ENCODE assay signal across 6 cellular contexts in the genomic region with DNA sequence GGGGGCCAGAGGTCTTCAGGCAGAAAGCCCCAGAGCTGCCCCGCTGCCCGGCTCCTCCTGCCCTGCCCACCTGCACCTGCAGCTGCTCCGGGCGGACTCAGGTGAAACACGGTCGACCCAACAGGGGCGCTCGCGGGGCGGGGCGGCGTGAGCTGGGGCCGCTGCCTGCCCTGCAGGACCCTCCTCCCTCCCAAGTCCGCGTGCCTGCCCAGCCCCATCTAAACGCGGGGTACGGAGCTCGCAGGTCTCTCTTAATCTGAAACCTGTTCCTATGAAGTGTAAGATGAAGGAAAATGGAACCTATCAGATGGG. TPM values are rescaled to one million over a fixed set of nuclear protein-coding genes. Genes with fewer than 3 reads are reported as not detected.
DNase-seq lines count a peak whose midpoint lies in the region; ATAC-seq, FAIRE-seq and TF ChIP-seq lines count a peak whose summit lies in the region.

No MANE protein-coding gene starts in this region.

- H3K4me2 ChIP-seq in PC-3 (ENCODE audit: low read length) = peak overlapping the region; percentile 87
- H3K4me2 ChIP-seq in HepG2 (ENCODE audit: low read depth, low read length) = peak overlapping the region; percentile 80

- H3F3A ChIP-seq in PC-3 (ENCODE audit: low read length, unreplicated experiment) = no peaks in the 10 kb centered on the region

- TF ChIP-seq RAD21 in HepG2 (CRISPR knock-in tag; IDR thresholded peaks at IDR 0.05) = no peak

- H2AFZ ChIP-seq in PC-3 (ENCODE audit: low read length) (peak overlapping the region; percentile 27; the same call in 1 of the 2 replicates), HepG2 (ENCODE audit: low read length) (no peak overlapping the region)

- intact Hi-C loops in PC-3 (cut with micrococcal nuclease) (no loop called here), HepG2 (cut with micrococcal nuclease; ENCODE audit: unreplicated experiment) (no loop called here)

- 13% methylated on average over 4 of the region's 19 CpGs for WGBS in HepG2 (ENCODE audit: low lambda C conversion rate)

- peak in 1 of 2 experiments; percentile 13; a peak in 1 of 4 replicates for TF ChIP-seq POLR2A in HepG2 (IDR thresholded peaks at IDR 0.05; ENCODE audit: insufficient read depth in 1 of 2, low read depth in 2 of 2, low read length in 2 of 2)

- H3K79me2 ChIP-seq in PC-3 (ENCODE audit: low read length) = peaks cover 44% of the 10 kb centered on the region
- peaks cover 14% of the 10 kb centered on the region for H3K79me2 ChIP-seq in HepG2 (ENCODE audit: insufficient read depth, low read length)

- TF ChIP-seq CTCF in PC-3 (conservative IDR thresholded peaks at IDR 0.05; ENCODE audit: low read depth, low read length) (no peak), HepG2 (CRISPR knock-in tag; IDR thresholded peaks at IDR 0.05) (peak; percentile 52), foreskin fibroblast (IDR thresholded peaks at IDR 0.05; ENCODE audit: low read depth, low read length) (no peak)

- no peak overlapping the region for H3K9ac ChIP-seq in PC-3 (ENCODE audit: low read length)
- H3K9ac ChIP-seq in HepG2 (ENCODE audit: insufficient read depth, low read depth, low read length) = peak overlapping the region; percentile 56; the same call in 1 of the 2 replicates

- POLR2A ChIA-PET in PC-3 (lab: Charles Lee; ENCODE audit: unreplicated experiment) (interaction anchor here (0.5 kb wide), 1 partner anchor 28 kb away, joined by 3 read pairs; no protein-coding TSS in a partner anchor), HepG2 (lab: Yijun Ruan, JAX) (interaction anchor here (1.5 to 2.4 kb wide), 3 partner anchors 11 to 41 kb away, joined by 3 to 8 read pairs (median 5); a partner anchor contains a TSS)

- H3K27me3 ChIP-seq in PC-3 (ENCODE audit: low read length) = no peaks in the 10 kb centered on the region
- no peaks in the 10 kb centered on the region for H3K27me3 ChIP-seq in HepG2 (ENCODE audit: control insufficient read depth in 1 of 2, insufficient read depth in 2 of 2, low read length in 2 of 2)

- DNase-seq in DMS153 (lab: John Stamatoyannopoulos, UW) (peak; percentile 53), PC-3 (no peak), HepG2 (ENCODE audit: low spot score) (peak; percentile 32), foreskin fibroblast (no peak), Kasumi-1 (lab: John Stamatoyannopoulos, UW) (no peak)

- H3K9me2 ChIP-seq in PC-3 (replicated peaks; ENCODE audit: low read length) = no peaks in the 10 kb centered on the region

- no peaks in the 10 kb centered on the region for H3K36me3 ChIP-seq in PC-3 (ENCODE audit: low read depth, low read length)
- peaks cover 6% of the 10 kb centered on the region in 2 experiments; a peak in 3 of 5 replicates for H3K36me3 ChIP-seq in HepG2 (replicated peaks in 1 of 2; ENCODE audit: control insufficient read depth in 1 of 2, insufficient read depth in 2 of 2, low read length in 2 of 2)

- in situ Hi-C loops in HepG2 (cut with HindIII; ENCODE audit: extremely low pct_ligation_motif_present, low pct_unique_long_range_greater_than_20kb) = no loop called here

- peak overlapping the region; percentile 67 for H3K4me3 ChIP-seq in PC-3 (ENCODE audit: low read length)
- peak overlapping the region; percentile 67 to 73 (median 67); a peak in 5 of 6 replicates for H3K4me3 ChIP-seq in HepG2 (replicated peaks in 1 of 3; ENCODE audit: insufficient read depth in 1 of 3, low read depth in 2 of 3, low read length in 3 of 3)
- H3K4me3 ChIP-seq in foreskin fibroblast (ENCODE audit: low read depth in 1 of 2, low read length in 2 of 2) = peak overlapping the region in 1 of 2 donors; percentile 11

- TF ChIP-seq EP300 in HepG2 (IDR thresholded peaks at IDR 0.05; ENCODE audit: low read depth in 2 of 2, low read length in 2 of 2) (no peak), HepG2 (CRISPR knock-in tag; IDR thresholded peaks at IDR 0.05; ENCODE audit: borderline replicate concordance) (no peak)

- H3K4me1 ChIP-seq in PC-3 (ENCODE audit: insufficient read depth, low read length) (peaks cover 13% of the 10 kb centered on the region), HepG2 (ENCODE audit: insufficient read depth, low read length) (peaks cover 26% of the 10 kb centered on the region)

- peaks cover 4% of the 10 kb centered on the region; the same call in 1 of the 2 replicates for H4K20me1 ChIP-seq in PC-3 (ENCODE audit: low read length)
- H4K20me1 ChIP-seq in HepG2 (ENCODE audit: insufficient read depth, low read length) = peaks cover 11% of the 10 kb centered on the region

- BruUV-seq in PC-3 (replicated peaks; lab: Mats Ljungman, UMichigan) (no TSS peak), HepG2 (replicated peaks; lab: Mats Ljungman, UMichigan) (no TSS peak)

- CTCF ChIA-PET in PC-3 (lab: Charles Lee) (no interaction called here), HepG2 (lab: Yijun Ruan, JAX; ENCODE audit: low intra/inter-chr PET ratio, low total read pairs) (no interaction called here)

- H3K27ac ChIP-seq in PC-3 (ENCODE audit: low read length) = no peak overlapping the region
- peak overlapping the region; percentile 26 for H3K27ac ChIP-seq in HepG2 (ENCODE audit: extremely low read length, insufficient read depth, low read length)

- FAIRE-seq in HepG2 (lab: Jason Lieb, UNC) = no peak

- no peaks in the 10 kb centered on the region for H3K9me3 ChIP-seq in PC-3 (ENCODE audit: low read length)
- no peaks in the 10 kb centered on the region for H3K9me3 ChIP-seq in HepG2 (ENCODE audit: low read length)

- ATAC-seq in PC-3 (peak; percentile 25; the same call in 1 of the 2 replicates), HepG2 (peak; percentile 21), GM21390 (IDR thresholded peaks at IDR 0.05; ENCODE audit: unreplicated experiment) (no peak)

RNA-seq across cellular contexts. Expression of a gene that starts 28.1 kb away (rescaled TPM):
- total RNA-seq in PC-3 (2014; rRNA removed) (36.0 and 36.3 TPM in 2 replicates), HepG2 (2016; rRNA removed; fragmentation: Illumina TruSeq; extraction: Trizol) (8.8 and 22.7 TPM in 2 replicates)
- total RNA-seq in HepG2 (2016; cell fraction: cytosol; rRNA removed; fragmentation: Illumina TruSeq; extraction: Trizol; ENCODE audit: low read depth) = 8.5 and 9.4 TPM in 2 replicates
- 7.2 and 22.9 TPM in 2 replicates for total RNA-seq in HepG2 (2016; cell fraction: insoluble cytoplasmic fraction; rRNA removed; fragmentation: Illumina TruSeq; extraction: Trizol)
- total RNA-seq in HepG2 (2016; cell fraction: membrane; rRNA removed; fragmentation: Illumina TruSeq; extraction: Trizol) = 11.3 and 14.3 TPM in 2 replicates
- 18.3 and 21.7 TPM in 2 replicates for total RNA-seq in HepG2 (2016; cell fraction: nucleus; rRNA removed; fragmentation: Illumina TruSeq; extraction: Trizol)
- 71.1 and 79.9 TPM in 2 replicates for polyA plus RNA-seq in HepG2 (2011; rRNA removed)
- polyA plus RNA-seq in HepG2 (2011; cell fraction: cytosol; rRNA removed) = 54.7 and 81.5 TPM in 2 replicates
- polyA plus RNA-seq in HepG2 (2011; cell fraction: nucleus; rRNA removed) = 96.1 and 122 TPM in 2 replicates
- 23.4 and 23.5 TPM in 2 replicates for polyA plus RNA-seq in HepG2 (2012)
- polyA plus RNA-seq in HepG2 (2016; cell fraction: cytosol; fragmentation: Illumina TruSeq; extraction: Trizol; ENCODE audit: low read depth) = 15.1 and 18.1 TPM in 2 replicates
- 15.0 and 19.6 TPM in 2 replicates for polyA plus RNA-seq in HepG2 (2016; cell fraction: insoluble cytoplasmic fraction; fragmentation: Illumina TruSeq; extraction: Trizol; ENCODE audit: low read depth)
- 15.9 and 17.7 TPM in 2 replicates for polyA plus RNA-seq in HepG2 (2016; cell fraction: membrane; fragmentation: Illumina TruSeq; extraction: Trizol; ENCODE audit: low read depth)
- 81.4 and 87.5 TPM in 2 replicates for polyA plus RNA-seq in HepG2 (2016; cell fraction: nucleus; fragmentation: Illumina TruSeq; extraction: Trizol; ENCODE audit: insufficient read depth, low read depth)
- 35.8 and 59.3 TPM in 2 replicates for polyA minus RNA-seq in HepG2 (2011; rRNA and poly(A)+ RNA removed; ENCODE audit: low replicate concordance)
- 14.2 and 19.1 TPM in 2 replicates for polyA minus RNA-seq in HepG2 (2011; cell fraction: cytosol; rRNA and poly(A)+ RNA removed)
- polyA minus RNA-seq in HepG2 (2011; cell fraction: nucleus; rRNA and poly(A)+ RNA removed) = 7.6 and 15.6 TPM in 2 replicates

RNA-seq across cellular contexts. Expression of a gene that starts 28.1 kb away (rescaled TPM):
- total RNA-seq in PC-3 (2014; rRNA removed) (117 and 142 TPM in 2 replicates), HepG2 (2016; rRNA removed; fragmentation: Illumina TruSeq; extraction: Trizol) (45.1 and 51.0 TPM in 2 replicates)
- total RNA-seq in HepG2 (2016; cell fraction: cytosol; rRNA removed; fragmentation: Illumina TruSeq; extraction: Trizol; ENCODE audit: low read depth) = 118 and 125 TPM in 2 replicates
- total RNA-seq in HepG2 (2016; cell fraction: insoluble cytoplasmic fraction; rRNA removed; fragmentation: Illumina TruSeq; extraction: Trizol) = 49.3 and 52.7 TPM in 2 replicates
- total RNA-seq in HepG2 (2016; cell fraction: membrane; rRNA removed; fragmentation: Illumina TruSeq; extraction: Trizol) = 124 and 132 TPM in 2 replicates
- 18.2 and 27.2 TPM in 2 replicates for total RNA-seq in HepG2 (2016; cell fraction: nucleus; rRNA removed; fragmentation: Illumina TruSeq; extraction: Trizol)
- 24.2 and 26.2 TPM in 2 replicates for polyA plus RNA-seq in HepG2 (2011; rRNA removed)
- polyA plus RNA-seq in HepG2 (2011; cell fraction: cytosol; rRNA removed) = 32.0 and 45.5 TPM in 2 replicates
- 19.0 and 20.6 TPM in 2 replicates for polyA plus RNA-seq in HepG2 (2011; cell fraction: nucleus; rRNA removed)
- polyA plus RNA-seq in HepG2 (2012) = 21.4 TPM in 2 replicates
- 132 and 144 TPM in 2 replicates for polyA plus RNA-seq in HepG2 (2016; cell fraction: cytosol; fragmentation: Illumina TruSeq; extraction: Trizol; ENCODE audit: low read depth)
- polyA plus RNA-seq in HepG2 (2016; cell fraction: insoluble cytoplasmic fraction; fragmentation: Illumina TruSeq; extraction: Trizol; ENCODE audit: low read depth) = 51.4 and 56.6 TPM in 2 replicates
- polyA plus RNA-seq in HepG2 (2016; cell fraction: membrane; fragmentation: Illumina TruSeq; extraction: Trizol; ENCODE audit: low read depth) = 124 TPM in 2 replicates
- 43.7 and 46.5 TPM in 2 replicates for polyA plus RNA-seq in HepG2 (2016; cell fraction: nucleus; fragmentation: Illumina TruSeq; extraction: Trizol; ENCODE audit: insufficient read depth, low read depth)
- polyA minus RNA-seq in HepG2 (2011; rRNA and poly(A)+ RNA removed; ENCODE audit: low replicate concordance) = 32.8 and 34.9 TPM in 2 replicates
- polyA minus RNA-seq in HepG2 (2011; cell fraction: cytosol; rRNA and poly(A)+ RNA removed) = 14.0 and 21.0 TPM in 2 replicates
- 6.6 and 7.2 TPM in 2 replicates for polyA minus RNA-seq in HepG2 (2011; cell fraction: nucleus; rRNA and poly(A)+ RNA removed)

RNA-seq across cellular contexts. Expression of a gene that starts 34.7 kb away (rescaled TPM):
- 18.8 and 33.9 TPM in 2 replicates for total RNA-seq in PC-3 (2014; rRNA removed)
- total RNA-seq in HepG2 (2016; rRNA removed; fragmentation: Illumina TruSeq; extraction: Trizol) = 11.0 and 17.6 TPM in 2 replicates
- 5.5 and 6.6 TPM in 2 replicates for total RNA-seq in HepG2 (2016; cell fraction: cytosol; rRNA removed; fragmentation: Illumina TruSeq; extraction: Trizol; ENCODE audit: low read depth)
- 10.1 and 16.6 TPM in 2 replicates for total RNA-seq in HepG2 (2016; cell fraction: insoluble cytoplasmic fraction; rRNA removed; fragmentation: Illumina TruSeq; extraction: Trizol)
- 9.9 and 10.4 TPM in 2 replicates for total RNA-seq in HepG2 (2016; cell fraction: membrane; rRNA removed; fragmentation: Illumina TruSeq; extraction: Trizol)
- 12.2 and 16.5 TPM in 2 replicates for total RNA-seq in HepG2 (2016; cell fraction: nucleus; rRNA removed; fragmentation: Illumina TruSeq; extraction: Trizol)
- polyA plus RNA-seq in HepG2 (2011; rRNA removed) = 10.4 and 13.4 TPM in 2 replicates
- polyA plus RNA-seq in HepG2 (2011; cell fraction: cytosol; rRNA removed) = 3.3 and 4.7 TPM in 2 replicates
- 75.3 and 105 TPM in 2 replicates for polyA plus RNA-seq in HepG2 (2011; cell fraction: nucleus; rRNA removed)
- polyA plus RNA-seq in HepG2 (2012) = 7.2 and 11.6 TPM in 2 replicates
- polyA plus RNA-seq in HepG2 (2016; cell fraction: cytosol; fragmentation: Illumina TruSeq; extraction: Trizol; ENCODE audit: low read depth) = 2.4 and 4.0 TPM in 2 replicates
- polyA plus RNA-seq in HepG2 (2016; cell fraction: insoluble cytoplasmic fraction; fragmentation: Illumina TruSeq; extraction: Trizol; ENCODE audit: low read depth) = 11.7 and 13.2 TPM in 2 replicates
- polyA plus RNA-seq in HepG2 (2016; cell fraction: membrane; fragmentation: Illumina TruSeq; extraction: Trizol; ENCODE audit: low read depth) = 4.2 and 6.8 TPM in 2 replicates
- 48.5 and 55.0 TPM in 2 replicates for polyA plus RNA-seq in HepG2 (2016; cell fraction: nucleus; fragmentation: Illumina TruSeq; extraction: Trizol; ENCODE audit: insufficient read depth, low read depth)
- 14.8 and 18.0 TPM in 2 replicates for polyA minus RNA-seq in HepG2 (2011; rRNA and poly(A)+ RNA removed; ENCODE audit: low replicate concordance)
- 7.9 and 12.6 TPM in 2 replicates for polyA minus RNA-seq in HepG2 (2011; cell fraction: cytosol; rRNA and poly(A)+ RNA removed)
- 9.3 and 22.1 TPM in 2 replicates for polyA minus RNA-seq in HepG2 (2011; cell fraction: nucleus; rRNA and poly(A)+ RNA removed)

RNA-seq across cellular contexts. Expression of a gene that starts 40.7 kb away (rescaled TPM):
- total RNA-seq in PC-3 (2014; rRNA removed) = 27.0 and 33.2 TPM in 2 replicates
- total RNA-seq in HepG2 (2016; rRNA removed; fragmentation: Illumina TruSeq; extraction: Trizol) = 29.6 and 29.9 TPM in 2 replicates
- total RNA-seq in HepG2 (2016; cell fraction: cytosol; rRNA removed; fragmentation: Illumina TruSeq; extraction: Trizol; ENCODE audit: low read depth) = 22.0 and 23.6 TPM in 2 replicates
- 27.3 and 30.2 TPM in 2 replicates for total RNA-seq in HepG2 (2016; cell fraction: insoluble cytoplasmic fraction; rRNA removed; fragmentation: Illumina TruSeq; extraction: Trizol)
- total RNA-seq in HepG2 (2016; cell fraction: membrane; rRNA removed; fragmentation: Illumina TruSeq; extraction: Trizol) = 24.5 and 33.2 TPM in 2 replicates
- total RNA-seq in HepG2 (2016; cell fraction: nucleus; rRNA removed; fragmentation: Illumina TruSeq; extraction: Trizol) = 11.7 and 14.7 TPM in 2 replicates
- polyA plus RNA-seq in HepG2 (2011; rRNA removed) = 17.6 and 19.2 TPM in 2 replicates
- polyA plus RNA-seq in HepG2 (2011; cell fraction: cytosol; rRNA removed) = 21.5 and 24.4 TPM in 2 replicates
- 9.1 and 10.9 TPM in 2 replicates for polyA plus RNA-seq in HepG2 (2011; cell fraction: nucleus; rRNA removed)
- 8.9 and 10.5 TPM in 2 replicates for polyA plus RNA-seq in HepG2 (2012)
- polyA plus RNA-seq in HepG2 (2016; cell fraction: cytosol; fragmentation: Illumina TruSeq; extraction: Trizol; ENCODE audit: low read depth) = 13.9 and 22.1 TPM in 2 replicates
- 19.8 and 20.7 TPM in 2 replicates for polyA plus RNA-seq in HepG2 (2016; cell fraction: insoluble cytoplasmic fraction; fragmentation: Illumina TruSeq; extraction: Trizol; ENCODE audit: low read depth)
- 17.4 and 20.9 TPM in 2 replicates for polyA plus RNA-seq in HepG2 (2016; cell fraction: membrane; fragmentation: Illumina TruSeq; extraction: Trizol; ENCODE audit: low read depth)
- 20.4 and 23.0 TPM in 2 replicates for polyA plus RNA-seq in HepG2 (2016; cell fraction: nucleus; fragmentation: Illumina TruSeq; extraction: Trizol; ENCODE audit: insufficient read depth, low read depth)
- polyA minus RNA-seq in HepG2 (2011; rRNA and poly(A)+ RNA removed; ENCODE audit: low replicate concordance) = 10.9 and 14.0 TPM in 2 replicates
- polyA minus RNA-seq in HepG2 (2011; cell fraction: cytosol; rRNA and poly(A)+ RNA removed) = 5.3 and 5.4 TPM in 2 replicates
- 6.5 and 7.5 TPM in 2 replicates for polyA minus RNA-seq in HepG2 (2011; cell fraction: nucleus; rRNA and poly(A)+ RNA removed)

RNA-seq across cellular contexts. Expression of a gene that starts 46.4 kb away (rescaled TPM):
- total RNA-seq in PC-3 (2014; rRNA removed) (13.1 and 18.2 TPM in 2 replicates), HepG2 (2016; rRNA removed; fragmentation: Illumina TruSeq; extraction: Trizol) (2.0 and 3.2 TPM in 2 replicates)
- 0.40 and 0.79 TPM in 2 replicates for total RNA-seq in HepG2 (2016; cell fraction: cytosol; rRNA removed; fragmentation: Illumina TruSeq; extraction: Trizol; ENCODE audit: low read depth)
- total RNA-seq in HepG2 (2016; cell fraction: insoluble cytoplasmic fraction; rRNA removed; fragmentation: Illumina TruSeq; extraction: Trizol) = 1.2 and 2.4 TPM in 2 replicates
- 0.80 and 1.3 TPM in 2 replicates for total RNA-seq in HepG2 (2016; cell fraction: membrane; rRNA removed; fragmentation: Illumina TruSeq; extraction: Trizol)
- total RNA-seq in HepG2 (2016; cell fraction: nucleus; rRNA removed; fragmentation: Illumina TruSeq; extraction: Trizol) = 2.8 and 4.0 TPM in 2 replicates
- 5.7 and 9.1 TPM in 2 replicates for polyA plus RNA-seq in HepG2 (2011; rRNA removed)
- 2.2 and 2.3 TPM in 2 replicates for polyA plus RNA-seq in HepG2 (2011; cell fraction: cytosol; rRNA removed)
- polyA plus RNA-seq in HepG2 (2011; cell fraction: nucleus; rRNA removed) = 91.6 and 123 TPM in 2 replicates
- 3.7 and 4.3 TPM in 2 replicates for polyA plus RNA-seq in HepG2 (2012)
- 0.31 and 0.35 TPM in 2 replicates for polyA plus RNA-seq in HepG2 (2016; cell fraction: cytosol; fragmentation: Illumina TruSeq; extraction: Trizol; ENCODE audit: low read depth)
- 1.0 and 2.5 TPM in 2 replicates for polyA plus RNA-seq in HepG2 (2016; cell fraction: insoluble cytoplasmic fraction; fragmentation: Illumina TruSeq; extraction: Trizol; ENCODE audit: low read depth)
- polyA plus RNA-seq in HepG2 (2016; cell fraction: membrane; fragmentation: Illumina TruSeq; extraction: Trizol; ENCODE audit: low read depth) = 0.46 and 0.62 TPM in 2 replicates
- polyA plus RNA-seq in HepG2 (2016; cell fraction: nucleus; fragmentation: Illumina TruSeq; extraction: Trizol; ENCODE audit: insufficient read depth, low read depth) = 5.9 and 9.4 TPM in 2 replicates
- 0.40 and 7.9 TPM in 2 replicates for polyA minus RNA-seq in HepG2 (2011; rRNA and poly(A)+ RNA removed; ENCODE audit: low replicate concordance)
- 2.1 and 2.6 TPM in 2 replicates for polyA minus RNA-seq in HepG2 (2011; cell fraction: cytosol; rRNA and poly(A)+ RNA removed)
- 12.2 and 20.9 TPM in 2 replicates for polyA minus RNA-seq in HepG2 (2011; cell fraction: nucleus; rRNA and poly(A)+ RNA removed)

Comparison
In these comparisons a context has a peak if more than half of its experiments do, and no peak if none do; other contexts are left out.
1. DNase-seq: peak in DMS153 (single experiment) and HepG2 (single experiment); none in PC-3 (single experiment), foreskin fibroblast (0 of 2) and Kasumi-1 (0 of 2).